12 cellular contexts compared by ENCODE assay signal in the genomic region with DNA sequence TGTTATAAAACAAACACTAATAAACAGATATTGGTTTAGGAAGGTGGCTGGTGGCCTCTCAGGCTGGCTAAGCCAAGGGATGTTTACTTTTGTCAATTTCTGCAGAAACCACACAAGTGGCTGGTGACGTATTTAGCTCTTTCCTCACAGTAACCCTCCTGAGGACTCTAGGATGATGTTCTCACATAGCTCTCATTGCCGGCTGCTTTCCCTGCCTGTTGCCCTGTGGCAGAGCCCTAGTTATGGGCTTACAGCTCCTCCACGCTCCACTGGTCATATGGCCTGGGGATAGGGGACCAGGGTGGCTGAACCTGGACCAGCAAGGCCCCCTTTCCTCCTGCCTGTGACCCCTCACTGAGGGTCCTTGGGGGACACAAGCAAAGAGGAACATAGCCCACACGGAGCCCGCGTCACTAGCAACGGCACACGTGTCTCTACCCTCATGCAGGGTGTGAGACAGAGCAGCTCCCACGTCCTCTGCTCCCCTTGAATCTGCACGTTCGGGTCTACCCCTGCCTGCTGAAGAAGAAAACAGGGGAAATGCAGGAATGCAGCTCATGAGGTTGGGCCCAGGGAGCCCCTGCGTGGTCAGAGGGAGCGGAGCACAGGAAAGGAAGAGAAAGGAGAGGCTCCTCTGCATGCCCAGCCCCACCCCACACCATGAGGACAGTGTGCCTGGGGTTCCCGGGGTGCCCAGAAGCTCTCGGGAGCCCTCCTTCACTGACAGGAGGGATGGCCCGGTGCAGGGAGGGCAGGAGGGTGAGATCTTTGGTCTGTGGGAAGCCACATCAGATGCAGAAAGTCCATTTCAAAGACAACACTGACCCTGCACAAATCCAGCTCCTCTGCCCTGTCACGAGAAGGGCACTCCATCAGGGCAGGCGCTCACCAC. TPM values are rescaled to one million over a fixed set of nuclear protein-coding genes. Genes with fewer than 3 reads are reported as not detected.
DNase-seq lines count a peak whose midpoint lies in the region; ATAC-seq and TF ChIP-seq lines count a peak whose summit lies in the region.
"Had no signal": no experiment of that assay in that cellular context is flagged by ENCODE, and none has a peak within 500 bp of the region (broad histone marks: within the 10 kb centered on the region; RNA-seq: fewer than 3 reads in every experiment).

No MANE protein-coding gene starts in this region.

- TF ChIP-seq CTCF in RWPE2 (IDR thresholded peaks at IDR 0.05; ENCODE audit: poor library complexity, severe bottlenecking) (no peak), gastroesophageal sphincter (IDR thresholded peaks at IDR 0.05) (no peak), GM13977 (IDR thresholded peaks at IDR 0.05; ENCODE audit: extremely low read depth, insufficient read depth, missing control alignments) (no peak)

- in situ Hi-C loops in GM23248 (cut with MboI) (no loop called here), GM13977 (cut with MboI; ENCODE audit: low pct_unique_long_range_greater_than_20kb, low sequenced_read_pairs, unreplicated experiment) (no loop called here)

- H3K9me3 ChIP-seq in GM23248 (ENCODE audit: low read depth): no peaks in the 10 kb centered on the region
- no peaks in the 10 kb centered on the region for H3K9me3 ChIP-seq in RWPE2 (ENCODE audit: severe bottlenecking)
- peaks cover 0 to 8% (median 0%) of the 10 kb centered on the region in 3 donors for H3K9me3 ChIP-seq in gastroesophageal sphincter
- H3K9me3 ChIP-seq: neutrophil had no signal

- 94 to 96% methylated on average over 18 of the region's 18 CpGs for WGBS in GM23248 (ENCODE audit: low coverage in 1 of 2, low lambda C conversion rate in 2 of 2, missing lambda C conversion rate in 2 of 2), 2 experiments
- 50 to 83% methylated on average over 1 to 2 of the region's 18 CpGs for WGBS in gastroesophageal sphincter (ENCODE audit: low coverage in 1 of 2), 2 donors

- H3K27me3 ChIP-seq in GM23248 (replicated peaks; ENCODE audit: insufficient read depth) (no peaks in the 10 kb centered on the region), RWPE2 (ENCODE audit: insufficient read depth, poor library complexity, severe bottlenecking) (no peaks in the 10 kb centered on the region), gastroesophageal sphincter (no peaks in the 10 kb centered on the region)
- H3K27me3 ChIP-seq: neutrophil had no signal

- no peak overlapping the region for H2AFZ ChIP-seq in GM23248

- H4K20me1 ChIP-seq in GM23248 (ENCODE audit: insufficient read depth): no peaks in the 10 kb centered on the region

- no peak overlapping the region for H3K4me2 ChIP-seq in GM23248 (ENCODE audit: unreplicated experiment)

- H3K9me2 ChIP-seq in GM23248 (ENCODE audit: insufficient read depth): no peaks in the 10 kb centered on the region

- DNase-seq in GM23248 (peak; percentile 9), RWPE2 (ENCODE audit: low spot score) (no peak), retina (peak; percentile 58), GM13977 (ENCODE audit: low spot score) (no peak), activated gamma-delta T cell (lab: John Stamatoyannopoulos, UW) (no peak), dedifferentiated amniotic fluid mesenchymal stem cell (ENCODE audit: extremely low spot score) (no peak)
- DNase-seq: activated T-cell treated with anti-CD3 and anti-CD28 coated beads for 4 hours, SW 1271 had no signal

- peak; percentile 31; the same call in 2 of the 3 replicates for ATAC-seq in RWPE2 (ENCODE audit: low read depth)
- ATAC-seq in gastroesophageal sphincter: peak; percentile 42
- no peak for ATAC-seq in GM19328 (IDR thresholded peaks at IDR 0.05; ENCODE audit: unreplicated experiment)
- ATAC-seq: esophagus mucosa had no signal

- H3K27ac ChIP-seq in GM23248 (no peak overlapping the region), RWPE2 (ENCODE audit: poor library complexity, severe bottlenecking) (no peak overlapping the region), gastroesophageal sphincter (no peak overlapping the region)
- H3K27ac ChIP-seq: neutrophil had no signal

- no peak overlapping the region for H3K9ac ChIP-seq in GM23248

- H3K79me2 ChIP-seq in GM23248 (ENCODE audit: insufficient read depth): peaks cover 61% of the 10 kb centered on the region

- no peak for TF ChIP-seq POLR2A in gastroesophageal sphincter (IDR thresholded peaks at IDR 0.05)

- H3F3A ChIP-seq in GM23248 (ENCODE audit: insufficient read depth): peaks cover 2% of the 10 kb centered on the region; the same call in 1 of the 2 replicates

- H3K4me1 ChIP-seq in GM23248 (ENCODE audit: insufficient read depth) (peaks cover 15% of the 10 kb centered on the region), RWPE2 (ENCODE audit: insufficient read depth, poor library complexity, severe bottlenecking) (peaks cover 21% of the 10 kb centered on the region), gastroesophageal sphincter (peaks cover 0 to 8% (median 0%) of the 10 kb centered on the region in 3 donors)

- TF ChIP-seq EP300 in gastroesophageal sphincter (IDR thresholded peaks at IDR 0.05): no peak

- no peak overlapping the region for H3K4me3 ChIP-seq in GM23248
- H3K4me3 ChIP-seq in RWPE2 (ENCODE audit: severe bottlenecking): no peak overlapping the region
- no peak overlapping the region for H3K4me3 ChIP-seq in gastroesophageal sphincter

- H3K36me3 ChIP-seq in GM23248 (ENCODE audit: low read depth): no peaks in the 10 kb centered on the region
- no peaks in the 10 kb centered on the region for H3K36me3 ChIP-seq in RWPE2 (ENCODE audit: low read depth)
- H3K36me3 ChIP-seq in gastroesophageal sphincter: peaks cover 0 to 5% of the 10 kb centered on the region in 2 donors
- H3K36me3 ChIP-seq: neutrophil had no signal

RNA-seq across cellular contexts. Expression of a gene that starts 13.9 kb away (rescaled TPM):
- 0.13 and 2.1 TPM in 2 replicates for total RNA-seq in GM23248 (2014; rRNA removed; shearing (Covaris generic))
- polyA plus RNA-seq in GM23248 (2016; fragmentation: Nextera tagmentation; extraction: Ambion mirVana): 0.31 and 0.33 TPM in 2 replicates
- 1 to 10 TPM in 3 of 4 donors, under 1 TPM in 1; 0.27 to 2.5 (median 1.7) TPM for total RNA-seq in gastroesophageal sphincter

RNA-seq across cellular contexts. Expression of a gene that starts 54.4 kb away (rescaled TPM):
- total RNA-seq in GM23248 (2014; rRNA removed; shearing (Covaris generic)): 42.0 and 45.1 TPM in 2 replicates
- polyA plus RNA-seq in GM23248 (2016; fragmentation: Nextera tagmentation; extraction: Ambion mirVana): 44.0 and 49.0 TPM in 2 replicates
- total RNA-seq in gastroesophageal sphincter: 100 to 1,000 TPM in 1 of 4 donors, 10 to 100 TPM in 3; 55.4 to 119 (median 76.4) TPM

Comparison
In these comparisons a context has a peak if more than half of its experiments do, and no peak if none do; other contexts are left out.
1. DNase-seq: peak in GM23248 (single experiment) and retina (single experiment); none in RWPE2 (single experiment), GM13977 (single experiment), activated gamma-delta T cell (single experiment) and dedifferentiated amniotic fluid mesenchymal stem cell (single experiment).